In the genomic region with DNA sequence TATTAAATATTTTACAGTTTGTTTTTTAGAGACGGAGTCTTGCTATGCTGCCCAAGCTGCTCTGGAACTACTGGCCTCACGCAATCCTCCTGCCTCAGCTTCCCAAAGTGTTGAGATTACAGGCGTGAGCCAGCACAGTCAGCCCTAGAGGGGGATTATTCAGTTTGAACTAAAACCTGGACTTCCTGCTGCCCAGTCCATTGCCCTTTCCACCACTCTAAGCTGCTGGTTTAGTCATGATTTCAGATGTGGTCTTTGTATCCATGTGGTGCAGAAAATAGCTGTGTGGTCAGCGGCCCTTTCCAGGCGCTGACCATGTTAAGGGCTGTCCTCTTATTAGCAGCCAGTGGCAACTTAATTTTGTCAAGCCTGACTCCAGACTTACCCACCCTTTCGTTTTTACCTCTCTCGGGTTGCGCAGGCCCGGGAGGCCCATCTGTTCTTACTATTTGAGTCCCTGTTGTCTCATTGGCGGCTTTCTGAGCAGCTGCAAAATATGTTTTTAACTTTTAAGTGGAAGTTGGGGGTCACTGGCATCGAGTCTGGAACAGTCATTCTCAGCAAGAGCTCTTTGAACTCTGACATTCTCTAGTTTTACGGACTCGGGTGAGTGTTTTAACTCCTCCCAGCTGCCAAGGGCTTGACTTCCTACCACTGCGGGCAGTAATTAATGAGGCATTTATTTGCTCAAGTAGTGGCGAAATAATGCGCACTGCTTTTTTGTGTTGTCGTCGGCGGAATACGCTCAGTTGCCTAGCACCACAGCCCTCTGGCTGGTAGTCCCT, we compare ENCODE assay signal across 2 cellular contexts.
TF ChIP-seq lines count a peak whose summit lies in the region.

No MANE protein-coding gene starts in this region.

TF ChIP-seq in GM23338, 12 proteins besides CTCF, POLR2A, EP300 and RAD21 (continued from another document):
- TF ChIP-seq, protein P1, sequence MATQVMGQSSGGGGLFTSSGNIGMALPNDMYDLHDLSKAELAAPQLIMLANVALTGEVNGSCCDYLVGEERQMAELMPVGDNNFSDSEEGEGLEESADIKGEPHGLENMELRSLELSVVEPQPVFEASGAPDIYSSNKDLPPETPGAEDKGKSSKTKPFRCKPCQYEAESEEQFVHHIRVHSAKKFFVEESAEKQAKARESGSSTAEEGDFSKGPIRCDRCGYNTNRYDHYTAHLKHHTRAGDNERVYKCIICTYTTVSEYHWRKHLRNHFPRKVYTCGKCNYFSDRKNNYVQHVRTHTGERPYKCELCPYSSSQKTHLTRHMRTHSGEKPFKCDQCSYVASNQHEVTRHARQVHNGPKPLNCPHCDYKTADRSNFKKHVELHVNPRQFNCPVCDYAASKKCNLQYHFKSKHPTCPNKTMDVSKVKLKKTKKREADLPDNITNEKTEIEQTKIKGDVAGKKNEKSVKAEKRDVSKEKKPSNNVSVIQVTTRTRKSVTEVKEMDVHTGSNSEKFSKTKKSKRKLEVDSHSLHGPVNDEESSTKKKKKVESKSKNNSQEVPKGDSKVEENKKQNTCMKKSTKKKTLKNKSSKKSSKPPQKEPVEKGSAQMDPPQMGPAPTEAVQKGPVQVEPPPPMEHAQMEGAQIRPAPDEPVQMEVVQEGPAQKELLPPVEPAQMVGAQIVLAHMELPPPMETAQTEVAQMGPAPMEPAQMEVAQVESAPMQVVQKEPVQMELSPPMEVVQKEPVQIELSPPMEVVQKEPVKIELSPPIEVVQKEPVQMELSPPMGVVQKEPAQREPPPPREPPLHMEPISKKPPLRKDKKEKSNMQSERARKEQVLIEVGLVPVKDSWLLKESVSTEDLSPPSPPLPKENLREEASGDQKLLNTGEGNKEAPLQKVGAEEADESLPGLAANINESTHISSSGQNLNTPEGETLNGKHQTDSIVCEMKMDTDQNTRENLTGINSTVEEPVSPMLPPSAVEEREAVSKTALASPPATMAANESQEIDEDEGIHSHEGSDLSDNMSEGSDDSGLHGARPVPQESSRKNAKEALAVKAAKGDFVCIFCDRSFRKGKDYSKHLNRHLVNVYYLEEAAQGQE (IDR thresholded peaks at IDR 0.05; ENCODE audit: unreplicated experiment), result no peak
- no peak for TF ChIP-seq ZNF114 (CRISPR knock-in tag; IDR thresholded peaks at IDR 0.05)

TF ChIP-seq in HepG2, 621 proteins besides CTCF, POLR2A, EP300 and RAD21 (continued from another document):
- TF ChIP-seq, protein P2, sequence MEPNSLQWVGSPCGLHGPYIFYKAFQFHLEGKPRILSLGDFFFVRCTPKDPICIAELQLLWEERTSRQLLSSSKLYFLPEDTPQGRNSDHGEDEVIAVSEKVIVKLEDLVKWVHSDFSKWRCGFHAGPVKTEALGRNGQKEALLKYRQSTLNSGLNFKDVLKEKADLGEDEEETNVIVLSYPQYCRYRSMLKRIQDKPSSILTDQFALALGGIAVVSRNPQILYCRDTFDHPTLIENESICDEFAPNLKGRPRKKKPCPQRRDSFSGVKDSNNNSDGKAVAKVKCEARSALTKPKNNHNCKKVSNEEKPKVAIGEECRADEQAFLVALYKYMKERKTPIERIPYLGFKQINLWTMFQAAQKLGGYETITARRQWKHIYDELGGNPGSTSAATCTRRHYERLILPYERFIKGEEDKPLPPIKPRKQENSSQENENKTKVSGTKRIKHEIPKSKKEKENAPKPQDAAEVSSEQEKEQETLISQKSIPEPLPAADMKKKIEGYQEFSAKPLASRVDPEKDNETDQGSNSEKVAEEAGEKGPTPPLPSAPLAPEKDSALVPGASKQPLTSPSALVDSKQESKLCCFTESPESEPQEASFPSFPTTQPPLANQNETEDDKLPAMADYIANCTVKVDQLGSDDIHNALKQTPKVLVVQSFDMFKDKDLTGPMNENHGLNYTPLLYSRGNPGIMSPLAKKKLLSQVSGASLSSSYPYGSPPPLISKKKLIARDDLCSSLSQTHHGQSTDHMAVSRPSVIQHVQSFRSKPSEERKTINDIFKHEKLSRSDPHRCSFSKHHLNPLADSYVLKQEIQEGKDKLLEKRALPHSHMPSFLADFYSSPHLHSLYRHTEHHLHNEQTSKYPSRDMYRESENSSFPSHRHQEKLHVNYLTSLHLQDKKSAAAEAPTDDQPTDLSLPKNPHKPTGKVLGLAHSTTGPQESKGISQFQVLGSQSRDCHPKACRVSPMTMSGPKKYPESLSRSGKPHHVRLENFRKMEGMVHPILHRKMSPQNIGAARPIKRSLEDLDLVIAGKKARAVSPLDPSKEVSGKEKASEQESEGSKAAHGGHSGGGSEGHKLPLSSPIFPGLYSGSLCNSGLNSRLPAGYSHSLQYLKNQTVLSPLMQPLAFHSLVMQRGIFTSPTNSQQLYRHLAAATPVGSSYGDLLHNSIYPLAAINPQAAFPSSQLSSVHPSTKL (CRISPR knock-in tag; IDR thresholded peaks at IDR 0.05), result no peak
- TF ChIP-seq, protein P3, sequence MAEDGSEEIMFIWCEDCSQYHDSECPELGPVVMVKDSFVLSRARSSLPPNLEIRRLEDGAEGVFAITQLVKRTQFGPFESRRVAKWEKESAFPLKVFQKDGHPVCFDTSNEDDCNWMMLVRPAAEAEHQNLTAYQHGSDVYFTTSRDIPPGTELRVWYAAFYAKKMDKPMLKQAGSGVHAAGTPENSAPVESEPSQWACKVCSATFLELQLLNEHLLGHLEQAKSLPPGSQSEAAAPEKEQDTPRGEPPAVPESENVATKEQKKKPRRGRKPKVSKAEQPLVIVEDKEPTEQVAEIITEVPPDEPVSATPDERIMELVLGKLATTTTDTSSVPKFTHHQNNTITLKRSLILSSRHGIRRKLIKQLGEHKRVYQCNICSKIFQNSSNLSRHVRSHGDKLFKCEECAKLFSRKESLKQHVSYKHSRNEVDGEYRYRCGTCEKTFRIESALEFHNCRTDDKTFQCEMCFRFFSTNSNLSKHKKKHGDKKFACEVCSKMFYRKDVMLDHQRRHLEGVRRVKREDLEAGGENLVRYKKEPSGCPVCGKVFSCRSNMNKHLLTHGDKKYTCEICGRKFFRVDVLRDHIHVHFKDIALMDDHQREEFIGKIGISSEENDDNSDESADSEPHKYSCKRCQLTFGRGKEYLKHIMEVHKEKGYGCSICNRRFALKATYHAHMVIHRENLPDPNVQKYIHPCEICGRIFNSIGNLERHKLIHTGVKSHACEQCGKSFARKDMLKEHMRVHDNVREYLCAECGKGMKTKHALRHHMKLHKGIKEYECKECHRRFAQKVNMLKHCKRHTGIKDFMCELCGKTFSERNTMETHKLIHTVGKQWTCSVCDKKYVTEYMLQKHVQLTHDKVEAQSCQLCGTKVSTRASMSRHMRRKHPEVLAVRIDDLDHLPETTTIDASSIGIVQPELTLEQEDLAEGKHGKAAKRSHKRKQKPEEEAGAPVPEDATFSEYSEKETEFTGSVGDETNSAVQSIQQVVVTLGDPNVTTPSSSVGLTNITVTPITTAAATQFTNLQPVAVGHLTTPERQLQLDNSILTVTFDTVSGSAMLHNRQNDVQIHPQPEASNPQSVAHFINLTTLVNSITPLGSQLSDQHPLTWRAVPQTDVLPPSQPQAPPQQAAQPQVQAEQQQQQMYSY (CRISPR knock-in tag; IDR thresholded peaks at IDR 0.05), result peak; percentile 88
- no peak for TF ChIP-seq SETDB1 (CRISPR knock-in tag; IDR thresholded peaks at IDR 0.05; ENCODE audit: borderline replicate concordance)
- TF ChIP-seq, protein P4, sequence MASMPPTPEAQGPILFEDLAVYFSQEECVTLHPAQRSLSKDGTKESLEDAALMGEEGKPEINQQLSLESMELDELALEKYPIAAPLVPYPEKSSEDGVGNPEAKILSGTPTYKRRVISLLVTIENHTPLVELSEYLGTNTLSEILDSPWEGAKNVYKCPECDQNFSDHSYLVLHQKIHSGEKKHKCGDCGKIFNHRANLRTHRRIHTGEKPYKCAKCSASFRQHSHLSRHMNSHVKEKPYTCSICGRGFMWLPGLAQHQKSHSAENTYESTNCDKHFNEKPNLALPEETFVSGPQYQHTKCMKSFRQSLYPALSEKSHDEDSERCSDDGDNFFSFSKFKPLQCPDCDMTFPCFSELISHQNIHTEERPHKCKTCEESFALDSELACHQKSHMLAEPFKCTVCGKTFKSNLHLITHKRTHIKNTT (CRISPR knock-in tag; IDR thresholded peaks at IDR 0.05), result no peak
- TF ChIP-seq, protein P5, sequence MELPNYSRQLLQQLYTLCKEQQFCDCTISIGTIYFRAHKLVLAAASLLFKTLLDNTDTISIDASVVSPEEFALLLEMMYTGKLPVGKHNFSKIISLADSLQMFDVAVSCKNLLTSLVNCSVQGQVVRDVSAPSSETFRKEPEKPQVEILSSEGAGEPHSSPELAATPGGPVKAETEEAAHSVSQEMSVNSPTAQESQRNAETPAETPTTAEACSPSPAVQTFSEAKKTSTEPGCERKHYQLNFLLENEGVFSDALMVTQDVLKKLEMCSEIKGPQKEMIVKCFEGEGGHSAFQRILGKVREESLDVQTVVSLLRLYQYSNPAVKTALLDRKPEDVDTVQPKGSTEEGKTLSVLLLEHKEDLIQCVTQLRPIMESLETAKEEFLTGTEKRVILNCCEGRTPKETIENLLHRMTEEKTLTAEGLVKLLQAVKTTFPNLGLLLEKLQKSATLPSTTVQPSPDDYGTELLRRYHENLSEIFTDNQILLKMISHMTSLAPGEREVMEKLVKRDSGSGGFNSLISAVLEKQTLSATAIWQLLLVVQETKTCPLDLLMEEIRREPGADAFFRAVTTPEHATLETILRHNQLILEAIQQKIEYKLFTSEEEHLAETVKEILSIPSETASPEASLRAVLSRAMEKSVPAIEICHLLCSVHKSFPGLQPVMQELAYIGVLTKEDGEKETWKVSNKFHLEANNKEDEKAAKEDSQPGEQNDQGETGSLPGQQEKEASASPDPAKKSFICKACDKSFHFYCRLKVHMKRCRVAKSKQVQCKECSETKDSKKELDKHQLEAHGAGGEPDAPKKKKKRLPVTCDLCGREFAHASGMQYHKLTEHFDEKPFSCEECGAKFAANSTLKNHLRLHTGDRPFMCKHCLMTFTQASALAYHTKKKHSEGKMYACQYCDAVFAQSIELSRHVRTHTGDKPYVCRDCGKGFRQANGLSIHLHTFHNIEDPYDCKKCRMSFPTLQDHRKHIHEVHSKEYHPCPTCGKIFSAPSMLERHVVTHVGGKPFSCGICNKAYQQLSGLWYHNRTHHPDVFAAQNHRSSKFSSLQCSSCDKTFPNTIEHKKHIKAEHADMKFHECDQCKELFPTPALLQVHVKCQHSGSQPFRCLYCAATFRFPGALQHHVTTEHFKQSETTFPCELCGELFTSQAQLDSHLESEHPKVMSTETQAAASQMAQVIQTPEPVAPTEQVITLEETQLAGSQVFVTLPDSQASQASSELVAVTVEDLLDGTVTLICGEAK (IDR thresholded peaks at IDR 0.05), result no peak
- TF ChIP-seq, protein P5 (CRISPR knock-in tag; IDR thresholded peaks at IDR 0.05), result no peak
- no peak for TF ChIP-seq ZBTB21 (CRISPR knock-in tag; IDR thresholded peaks at IDR 0.05)
- 0 out of 2 replicates have a peak, but pooled peaks have one; percentile 18 for TF ChIP-seq ZNF501 (CRISPR knock-in tag; IDR thresholded peaks at IDR 0.05)
- TF ChIP-seq GATAD1 (CRISPR knock-in tag; IDR thresholded peaks at IDR 0.05), result no peak
- TF ChIP-seq NKX3-1 (CRISPR knock-in tag; IDR thresholded peaks at IDR 0.05), result peak; percentile 12; the same call in 1 of the 2 replicates
TF ChIP-seq in HepG2: peak in this region for 9.
